ENCODE assay signal across 13 cellular contexts in genomic region chr3:33957176-33957575, GRCh38.
DNase-seq lines count a peak whose midpoint lies in the region; ATAC-seq and TF ChIP-seq lines count a peak whose summit lies in the region.
"Had no signal": no experiment of that assay in that cellular context is flagged by ENCODE, and none has a peak within 500 bp of the region (broad histone marks: within the 10 kb centered on the region; RNA-seq: fewer than 3 reads in every experiment).

No MANE protein-coding gene starts in this region.

- H4K20me1 ChIP-seq in MM.1S (ENCODE audit: insufficient read depth, low read length): no peaks in the 10 kb centered on the region

- H3K4me3 ChIP-seq in MM.1S (ENCODE audit: low read length): no peak overlapping the region
- peak overlapping the region; percentile 28 for H3K4me3 ChIP-seq in WERI-Rb-1 (ENCODE audit: low read depth, low read length)
- no peak overlapping the region for H3K4me3 ChIP-seq in body of pancreas
- H3K4me3 ChIP-seq: GM12878 had no signal

- peaks cover 4% of the 10 kb centered on the region for H3K9me3 Mint-ChIP-seq in activated T-helper 17 cell treated with anti-CD3 and anti-CD28 coated beads, Interleukin-2, amount 50 U/mL, for 72 hours
- no peaks in the 10 kb centered on the region for H3K9me3 Mint-ChIP-seq in osteocyte (ENCODE audit: unreplicated experiment)
- H3K9me3 Mint-ChIP-seq: CD4-positive, alpha-beta memory T cell had no signal

- H3K36me3 ChIP-seq in MM.1S (replicated peaks; ENCODE audit: insufficient read depth, low read length): no peaks in the 10 kb centered on the region
- no peaks in the 10 kb centered on the region for H3K36me3 ChIP-seq in WERI-Rb-1
- no peaks in the 10 kb centered on the region for H3K36me3 ChIP-seq in body of pancreas (replicated peaks in 1 of 2; ENCODE audit: insufficient read depth in 1 of 2, low read depth in 2 of 2)
- H3K36me3 ChIP-seq: BE2C had no signal

- intact Hi-C loops in body of pancreas (cut with DNase I): no loop called here

- H3K9ac ChIP-seq in MM.1S (ENCODE audit: low read length): no peak overlapping the region

- no peak overlapping the region for H2AFZ ChIP-seq in MM.1S (ENCODE audit: low read length)

- H3K4me2 ChIP-seq in MM.1S (ENCODE audit: low read depth, low read length): no peak overlapping the region

- no peak for ATAC-seq in body of pancreas
- ATAC-seq in activated T-helper 17 cell treated with anti-CD3 and anti-CD28 coated beads, Interleukin-2, amount 50 U/mL, for 72 hours (replicated peaks): no peak
- ATAC-seq: GM12878, HCT116 had no signal

- 52 to 76% methylated on average over 5 of the region's 5 CpGs for WGBS in body of pancreas, 2 donors

- H3K4me3 Mint-ChIP-seq in activated T-helper 17 cell treated with anti-CD3 and anti-CD28 coated beads, Interleukin-2, amount 50 U/mL, for 72 hours: no peak overlapping the region
- no peak overlapping the region for H3K4me3 Mint-ChIP-seq in osteocyte (ENCODE audit: unreplicated experiment)
- H3K4me3 Mint-ChIP-seq: CD4-positive, alpha-beta memory T cell had no signal

- H3K4me1 Mint-ChIP-seq in activated T-helper 17 cell treated with anti-CD3 and anti-CD28 coated beads, Interleukin-2, amount 50 U/mL, for 72 hours: no peaks in the 10 kb centered on the region
- H3K4me1 Mint-ChIP-seq in osteocyte (ENCODE audit: unreplicated experiment): peaks cover 2% of the 10 kb centered on the region
- H3K4me1 Mint-ChIP-seq: CD4-positive, alpha-beta memory T cell had no signal

- no peak overlapping the region for H3K27ac Mint-ChIP-seq in activated T-helper 17 cell treated with anti-CD3 and anti-CD28 coated beads, Interleukin-2, amount 50 U/mL, for 72 hours
- H3K27ac Mint-ChIP-seq in osteocyte (ENCODE audit: unreplicated experiment): no peak overlapping the region
- H3K27ac Mint-ChIP-seq: CD4-positive, alpha-beta memory T cell had no signal

- H3F3A ChIP-seq in MM.1S (ENCODE audit: insufficient read depth, low read length): no peaks in the 10 kb centered on the region

- no peaks in the 10 kb centered on the region for H3K79me2 ChIP-seq in MM.1S (ENCODE audit: low read length)

- H3K4me1 ChIP-seq in MM.1S (ENCODE audit: low read length): 0 out of 2 replicates have a peak, but pooled peaks cover 14% of the 10 kb centered on the region
- no peaks in the 10 kb centered on the region for H3K4me1 ChIP-seq in body of pancreas
- H3K4me1 ChIP-seq: BE2C had no signal

- no peaks in the 10 kb centered on the region for H3K9me2 ChIP-seq in MM.1S (replicated peaks; ENCODE audit: insufficient read depth, low read length)

- H3K27ac ChIP-seq in MM.1S (ENCODE audit: low read length): 0 out of 2 replicates have a peak overlapping the region, but pooled peaks have one; percentile 9
- peak overlapping the region; percentile 84 for H3K27ac ChIP-seq in WERI-Rb-1
- no peak overlapping the region for H3K27ac ChIP-seq in body of pancreas
- H3K27ac ChIP-seq: C4-2B, HL-60 had no signal

- DNase-seq in NCI-H82 (lab: John Stamatoyannopoulos, UW): peak; percentile 59
- DNase-seq in NCI-H82 treated with DMSO at 0.1 percent for 48 hours (lab: John Stamatoyannopoulos, UW; ENCODE audit: unreplicated experiment): no peak
- DNase-seq in MM.1S: no peak
- DNase-seq in WERI-Rb-1: peak; percentile 73
- DNase-seq in body of pancreas: no peak
- DNase-seq in osteocyte (ENCODE audit: extremely low spot score, unreplicated experiment): no peak
- DNase-seq: BE2C; CD4-positive, alpha-beta memory T cell had no signal

- TF ChIP-seq POLR2A in body of pancreas (IDR thresholded peaks at IDR 0.05): no peak

- no peak for TF ChIP-seq CTCF in MM.1S (IDR thresholded peaks at IDR 0.05; ENCODE audit: low read length)
- no peak for TF ChIP-seq CTCF in WERI-Rb-1 (IDR thresholded peaks at IDR 0.05; ENCODE audit: low read depth, low read length)
- no peak for TF ChIP-seq CTCF in body of pancreas (IDR thresholded peaks at IDR 0.05)
- TF ChIP-seq CTCF in osteocyte (IDR thresholded peaks at IDR 0.05): no peak

- H3K9me3 ChIP-seq in MM.1S (replicated peaks; ENCODE audit: insufficient read depth, low read length) (no peaks in the 10 kb centered on the region), WERI-Rb-1 (ENCODE audit: severe bottlenecking) (no peaks in the 10 kb centered on the region), body of pancreas (no peaks in the 10 kb centered on the region)
- H3K9me3 ChIP-seq: BE2C had no signal

- H3K27me3 Mint-ChIP-seq in activated T-helper 17 cell treated with anti-CD3 and anti-CD28 coated beads, Interleukin-2, amount 50 U/mL, for 72 hours: no peaks in the 10 kb centered on the region
- peaks cover 8% of the 10 kb centered on the region for H3K27me3 Mint-ChIP-seq in osteocyte (ENCODE audit: unreplicated experiment)

- H3K36me3 Mint-ChIP-seq in activated T-helper 17 cell treated with anti-CD3 and anti-CD28 coated beads, Interleukin-2, amount 50 U/mL, for 72 hours (ENCODE audit: low read depth): no peaks in the 10 kb centered on the region
- H3K36me3 Mint-ChIP-seq in osteocyte (ENCODE audit: unreplicated experiment): no peaks in the 10 kb centered on the region
- H3K36me3 Mint-ChIP-seq: CD4-positive, alpha-beta memory T cell had no signal

- H3K27me3 ChIP-seq in MM.1S (replicated peaks; ENCODE audit: insufficient read depth, low read length) (no peaks in the 10 kb centered on the region), WERI-Rb-1 (ENCODE audit: insufficient read depth, low read depth, severe bottlenecking) (no peaks in the 10 kb centered on the region), body of pancreas (no peaks in the 10 kb centered on the region)
- H3K27me3 ChIP-seq: BE2C had no signal

Comparison
In these comparisons a context has a peak if more than half of its experiments do, and no peak if none do; other contexts are left out.
1. DNase-seq: peak in NCI-H82 (single experiment) and WERI-Rb-1 (single experiment); none in NCI-H82 treated with DMSO at 0.1 percent for 48 hours (single experiment), MM.1S (single experiment), body of pancreas (0 of 4) and osteocyte (single experiment).
2. H3K27ac ChIP-seq: peak in MM.1S (single experiment) and WERI-Rb-1 (single experiment); none in body of pancreas (0 of 4).